1 cellular context compared by ENCODE assay signal in genomic region chr20:39309458-39309857, GRCh38.
TF ChIP-seq lines count a peak whose summit lies in the region.

No MANE protein-coding gene starts in this region.

TF ChIP-seq in SK-N-SH, 30 proteins besides CTCF, POLR2A, EP300 and RAD21 (continued from another document):
- TF ChIP-seq FOXJ3 (CRISPR knock-in tag; IDR thresholded peaks at IDR 0.05) (no peak), MEF2A (IDR thresholded peaks at IDR 0.05; ENCODE audit: borderline replicate concordance, low read depth) (no peak), MXI1 (IDR thresholded peaks at IDR 0.05; ENCODE audit: low read depth, low read length) (no peak), POLR2AphosphoS5 (IDR thresholded peaks at IDR 0.05; ENCODE audit: low read depth, low read length) (no peak), RFX5 (IDR thresholded peaks at IDR 0.05; ENCODE audit: low read length) (no peak)
- TF ChIP-seq, protein P1, sequence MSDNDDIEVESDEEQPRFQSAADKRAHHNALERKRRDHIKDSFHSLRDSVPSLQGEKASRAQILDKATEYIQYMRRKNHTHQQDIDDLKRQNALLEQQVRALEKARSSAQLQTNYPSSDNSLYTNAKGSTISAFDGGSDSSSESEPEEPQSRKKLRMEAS (IDR thresholded peaks at IDR 0.05; ENCODE audit: low read depth) = no peak
- TF ChIP-seq, protein P2, sequence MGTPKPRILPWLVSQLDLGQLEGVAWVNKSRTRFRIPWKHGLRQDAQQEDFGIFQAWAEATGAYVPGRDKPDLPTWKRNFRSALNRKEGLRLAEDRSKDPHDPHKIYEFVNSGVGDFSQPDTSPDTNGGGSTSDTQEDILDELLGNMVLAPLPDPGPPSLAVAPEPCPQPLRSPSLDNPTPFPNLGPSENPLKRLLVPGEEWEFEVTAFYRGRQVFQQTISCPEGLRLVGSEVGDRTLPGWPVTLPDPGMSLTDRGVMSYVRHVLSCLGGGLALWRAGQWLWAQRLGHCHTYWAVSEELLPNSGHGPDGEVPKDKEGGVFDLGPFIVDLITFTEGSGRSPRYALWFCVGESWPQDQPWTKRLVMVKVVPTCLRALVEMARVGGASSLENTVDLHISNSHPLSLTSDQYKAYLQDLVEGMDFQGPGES (IDR thresholded peaks at IDR 0.05; ENCODE audit: low read depth, low read length) = no peak
TF ChIP-seq in SK-N-SH: peak in this region for 0.
